8 cellular contexts compared by ENCODE assay signal in the genomic region with DNA sequence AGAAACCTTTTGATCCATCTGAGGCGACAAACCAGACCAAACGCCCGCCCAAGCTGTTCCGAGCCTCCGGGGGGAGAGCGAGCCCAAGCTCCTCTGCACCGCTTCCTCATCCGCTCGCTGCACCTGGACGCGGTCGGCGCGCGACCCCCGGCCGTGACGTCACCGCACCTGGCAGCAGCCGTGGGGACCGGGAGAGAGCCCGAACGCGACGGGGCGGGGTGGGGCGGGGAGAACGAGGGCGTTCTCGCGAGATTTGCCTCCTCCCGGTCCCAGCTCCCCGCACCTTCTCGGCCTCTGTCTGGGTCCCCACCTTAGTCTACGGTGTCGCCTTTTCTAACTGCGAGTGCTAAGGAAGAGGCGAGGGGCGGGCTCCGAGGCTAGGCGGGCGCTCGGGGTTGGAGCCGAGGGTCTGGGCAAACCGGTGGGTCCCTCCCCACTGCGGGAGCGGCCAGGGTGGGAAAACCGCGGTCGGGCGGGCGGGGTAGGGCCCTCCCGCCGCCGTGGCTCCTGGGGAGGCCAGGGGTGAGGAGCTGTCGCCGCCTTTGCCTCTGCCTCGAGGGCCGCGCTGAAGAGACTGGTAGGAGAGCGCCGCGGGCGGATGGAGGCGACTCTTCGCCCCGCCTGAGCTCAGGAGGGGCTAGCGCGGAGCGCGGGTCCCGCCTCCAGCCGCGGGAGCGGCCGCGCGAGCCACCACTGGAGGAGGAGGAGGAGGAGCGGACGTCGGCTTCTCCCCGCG. TPM values are rescaled to one million over a fixed set of nuclear protein-coding genes. Genes with fewer than 3 reads are reported as not detected.
DNase-seq lines count a peak whose midpoint lies in the region; ATAC-seq and TF ChIP-seq lines count a peak whose summit lies in the region.

A gene with protein sequence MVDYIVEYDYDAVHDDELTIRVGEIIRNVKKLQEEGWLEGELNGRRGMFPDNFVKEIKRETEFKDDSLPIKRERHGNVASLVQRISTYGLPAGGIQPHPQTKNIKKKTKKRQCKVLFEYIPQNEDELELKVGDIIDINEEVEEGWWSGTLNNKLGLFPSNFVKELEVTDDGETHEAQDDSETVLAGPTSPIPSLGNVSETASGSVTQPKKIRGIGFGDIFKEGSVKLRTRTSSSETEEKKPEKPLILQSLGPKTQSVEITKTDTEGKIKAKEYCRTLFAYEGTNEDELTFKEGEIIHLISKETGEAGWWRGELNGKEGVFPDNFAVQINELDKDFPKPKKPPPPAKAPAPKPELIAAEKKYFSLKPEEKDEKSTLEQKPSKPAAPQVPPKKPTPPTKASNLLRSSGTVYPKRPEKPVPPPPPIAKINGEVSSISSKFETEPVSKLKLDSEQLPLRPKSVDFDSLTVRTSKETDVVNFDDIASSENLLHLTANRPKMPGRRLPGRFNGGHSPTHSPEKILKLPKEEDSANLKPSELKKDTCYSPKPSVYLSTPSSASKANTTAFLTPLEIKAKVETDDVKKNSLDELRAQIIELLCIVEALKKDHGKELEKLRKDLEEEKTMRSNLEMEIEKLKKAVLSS (plus strand): TSS at position 293 of the 736 bp plus-strand sequence. CDS start 456 bp downstream, outside the sequence.

- H3K9ac ChIP-seq in mucosa of stomach (ENCODE audit: low read length): peak within 1 kb of the TSS; percentile 93

- TF ChIP-seq CTCF in PC-9 (conservative IDR thresholded peaks at IDR 0.05): no peak; the same call in 1 of the 2 replicates

- peak within 1 kb of the TSS; percentile 84 for H3K4me2 ChIP-seq in PC-9

- H3K27ac ChIP-seq in PC-9 (peak within 1 kb of the TSS; percentile 97), esophagus (ENCODE audit: low read depth in 2 of 2, low read length in 1 of 2) (peak within 1 kb of the TSS; percentile 94 to 99)

- H3K36me3 ChIP-seq in PC-9 (ENCODE audit: low read depth) (no peaks in the 10 kb centered on the region), esophagus (ENCODE audit: control insufficient read depth in 2 of 2, insufficient read depth in 2 of 2, low read length in 1 of 2) (no peaks in the 10 kb centered on the region), mucosa of stomach (ENCODE audit: control insufficient read depth, insufficient read depth, low read length) (no peaks in the 10 kb centered on the region)

- H3K4me3 Mint-ChIP-seq in activated T-cell treated with anti-CD3 and anti-CD28 coated beads, Interleukin-2, amount 50 U/mL, for 4 hours: peak within 1 kb of the TSS; percentile 97

- peaks cover 23% of the 10 kb centered on the region for H4K20me1 ChIP-seq in PC-9 (ENCODE audit: insufficient read depth)

- peaks cover 34% of the 10 kb centered on the region for H3K4me1 Mint-ChIP-seq in activated T-cell treated with anti-CD3 and anti-CD28 coated beads, Interleukin-2, amount 50 U/mL, for 4 hours (ENCODE audit: low read depth)

- peak; percentile 85 for DNase-seq in DMS79 treated with DMSO at 0.1 percent for 48 hours (lab: John Stamatoyannopoulos, UW)
- DNase-seq in KBM-7: peak; percentile 91
- peak; percentile 80 to 85 for DNase-seq in PC-9
- DNase-seq in activated T-cell treated with anti-CD3 and anti-CD28 coated beads, Interleukin-2, amount 50 U/mL, for 4 hours: peak; percentile 88
- peak; percentile 77 for DNase-seq in stimulated activated CD8-positive, alpha-beta memory T cell treated with anti-CD3 and anti-CD28 coated beads, Interleukin-7, amount 100 ng/mL, for 24 hours (ENCODE audit: low read depth)

- POLR2A ChIA-PET in PC-9 (lab: Charles Lee; ENCODE audit: unreplicated experiment): interaction anchor here (0.5 to 0.8 kb wide), 14 partner anchors 13 to 1081 kb away, joined by 3 to 26 read pairs (median 6); a partner anchor contains a TSS

- H3K9me2 ChIP-seq in PC-9 (ENCODE audit: insufficient read depth): no peaks in the 10 kb centered on the region

- H3K79me2 ChIP-seq in PC-9 (ENCODE audit: low read depth): peaks cover 61% of the 10 kb centered on the region

- peaks cover 38% of the 10 kb centered on the region for H3K4me1 ChIP-seq in PC-9 (replicated peaks; ENCODE audit: insufficient read depth)
- H3K4me1 ChIP-seq in esophagus (ENCODE audit: control insufficient read depth in 2 of 2, insufficient read depth in 2 of 2, low read length in 1 of 2): peaks cover 0 to 2% of the 10 kb centered on the region in 2 donors
- H3K4me1 ChIP-seq in mucosa of stomach (ENCODE audit: control insufficient read depth, insufficient read depth, low read length): peaks cover 10% of the 10 kb centered on the region

- H3K9me3 ChIP-seq in PC-9 (ENCODE audit: insufficient read depth, low read depth): no peaks in the 10 kb centered on the region
- no peaks in the 10 kb centered on the region for H3K9me3 ChIP-seq in esophagus (ENCODE audit: control insufficient read depth in 2 of 2, insufficient read depth in 1 of 2, low read depth in 1 of 2, low read length in 1 of 2)
- H3K9me3 ChIP-seq in mucosa of stomach (ENCODE audit: control insufficient read depth, low read length): no peaks in the 10 kb centered on the region

- H3K36me3 Mint-ChIP-seq in activated T-cell treated with anti-CD3 and anti-CD28 coated beads, Interleukin-2, amount 50 U/mL, for 4 hours (ENCODE audit: insufficient read depth): no peaks in the 10 kb centered on the region

- WGBS in esophagus, 2 donors: 0 to 1% methylated on average over 67 to 83 of the region's 83 CpGs

- no peaks in the 10 kb centered on the region for H3K9me3 Mint-ChIP-seq in activated T-cell treated with anti-CD3 and anti-CD28 coated beads, Interleukin-2, amount 50 U/mL, for 4 hours

- H2AFZ ChIP-seq in PC-9: peak within 1 kb of the TSS; percentile 93

- H3K4me3 ChIP-seq in PC-9 (peak within 1 kb of the TSS; percentile 95), esophagus (ENCODE audit: low read depth in 1 of 2, low read length in 2 of 2) (peak within 1 kb of the TSS; percentile 68 to 98), mucosa of stomach (ENCODE audit: low read length) (peak within 1 kb of the TSS; percentile 56)

- intact Hi-C loops in PC-9 (cut with micrococcal nuclease; ENCODE audit: unreplicated experiment): loop anchor here (2.0 kb wide), 1 partner anchor 63 kb away; no protein-coding TSS in a partner anchor

- peak; percentile 87 for ATAC-seq in GM21723 (IDR thresholded peaks at IDR 0.05; ENCODE audit: unreplicated experiment)
- ATAC-seq in activated T-cell treated with anti-CD3 and anti-CD28 coated beads, Interleukin-2, amount 50 U/mL, for 4 hours: peak; percentile 86 to 88

- no peaks in the 10 kb centered on the region for H3K27me3 ChIP-seq in PC-9 (ENCODE audit: insufficient read depth, low read depth)
- H3K27me3 ChIP-seq in esophagus (ENCODE audit: control insufficient read depth in 1 of 2, insufficient read depth in 2 of 2, low read length in 2 of 2): no peaks in the 10 kb centered on the region
- H3K27me3 ChIP-seq in mucosa of stomach (ENCODE audit: control insufficient read depth, insufficient read depth, low read length): no peaks in the 10 kb centered on the region

- CTCF ChIA-PET in PC-9 (lab: Charles Lee): no interaction called here

- in situ Hi-C loops in KBM-7 (cut with MboI; ENCODE audit: low pct_unique_long_range_greater_than_20kb, low sequenced_read_pairs): no loop called here

- BruUV-seq in PC-9 (replicated peaks; lab: Mats Ljungman, UMichigan): no TSS peak

- no peaks in the 10 kb centered on the region for H3K27me3 Mint-ChIP-seq in activated T-cell treated with anti-CD3 and anti-CD28 coated beads, Interleukin-2, amount 50 U/mL, for 4 hours (ENCODE audit: low read depth)

- peaks cover 10% of the 10 kb centered on the region for H3F3A ChIP-seq in PC-9 (ENCODE audit: insufficient read depth, low read depth)

RNA-seq across cellular contexts. Expression of the gene that starts here (rescaled TPM):
- total RNA-seq in PC-9 (2021): 48.8 and 55.5 TPM in 2 replicates
- 10 to 100 TPM; 25.9 to 31.3 (median 28.8) TPM for total RNA-seq in activated T-cell treated with anti-CD3 and anti-CD28 coated beads, Interleukin-2, amount 50 U/mL, for 4 hours
- 10 to 100 TPM; 12.9 to 14.8 TPM for polyA plus RNA-seq in esophagus

Comparison
In these comparisons a context has a peak if more than half of its experiments do, and no peak if none do; other contexts are left out.
1. Peak in every context shown above with its lines: DNase-seq, ATAC-seq, H3K4me3 ChIP-seq and H3K27ac ChIP-seq.